33 cellular contexts compared by ENCODE assay signal in the genomic region with DNA sequence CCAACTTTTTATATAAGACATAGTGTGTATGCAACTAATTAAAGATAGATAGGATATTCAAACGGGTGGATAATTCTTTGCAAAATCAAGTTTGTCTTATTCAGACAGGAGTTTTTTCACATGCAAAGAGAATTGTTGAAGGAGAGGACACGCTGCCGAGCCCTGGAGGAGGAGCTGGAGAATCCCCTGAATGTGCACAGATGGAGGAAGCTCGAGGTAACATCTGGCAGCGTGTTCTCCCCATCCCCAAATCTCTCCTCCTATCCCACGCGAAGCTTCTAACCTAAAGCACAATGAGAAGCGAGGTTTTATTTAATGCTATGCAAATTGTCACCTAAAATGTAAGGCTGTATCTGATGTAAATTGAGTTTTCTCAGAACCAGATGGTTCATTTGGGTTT. TPM values are rescaled to one million over a fixed set of nuclear protein-coding genes. Genes with fewer than 3 reads are reported as not detected.
"Had no signal": no experiment of that assay in that cellular context is flagged by ENCODE, and none has a peak within 500 bp of the region (broad histone marks: within the 10 kb centered on the region; RNA-seq: fewer than 3 reads in every experiment).

No MANE protein-coding gene starts in this region.

- H3K9me3 Mint-ChIP-seq: activated B cell treated with CpG ODN at 0.5 μM for 24 hours; activated CD4-positive, alpha-beta memory T cell treated with anti-CD3 and anti-CD28 coated beads, Interleukin-2, amount 10 ng/mL, durations not matched to agents 7 days and 5 days; activated CD4-positive, alpha-beta T cell treated with anti-CD3 and anti-CD28 coated beads, Interleukin-2, amount 10 ng/mL, durations not matched to agents 24 days and 14 days; activated naive CD4-positive, alpha-beta T cell treated with anti-CD3 and anti-CD28 coated beads, Interleukin-2, amount 10 ng/mL, durations not matched to agents 7 days and 5 days; activated naive CD4-positive, alpha-beta T cell treated with anti-CD3 and anti-CD28 coated beads, Interleukin-2, amount 50 U/mL, for 24 hours; activated naive CD8-positive, alpha-beta T cell treated with anti-CD3 and anti-CD28 coated beads, Interleukin-2, amount 10 ng/mL, durations not matched to agents 7 days and 5 days; activated naive CD8-positive, alpha-beta T cell treated with anti-CD3 and anti-CD28 coated beads, Interleukin-2, amount 50 U/mL, for 24 hours; activated T-cell treated with anti-CD3 and anti-CD28 coated beads, Interleukin-2, amount 50 U/mL, for 24 hours; activated T-helper 2 cell treated with anti-CD3 and anti-CD28 coated beads, Interferon-gamma antibody, Interleukin-2, Interleukin-4, amounts not matched to agents 10 μg/mL and 5 μg/mL and 100 μg/mL, durations not matched to agents 14 hours and 24 hours and 36 hours; brain; central memory CD8-positive, alpha-beta T cell; T-cell; T-helper 2 cell treated with Interferon-gamma antibody and Interleukin-4, amounts not matched to agents 5 μg/mL and 100 μg/mL, for 36 hours had no signal

- H3K36me3 ChIP-seq: ascending aorta, cardiac muscle cell had no signal

- H3K4me3 ChIP-seq: ascending aorta, cardiac muscle cell had no signal

- DNase-seq: activated B cell treated with CpG ODN at 0.5 μM for 24 hours; activated CD4-positive, alpha-beta memory T cell treated with anti-CD3 and anti-CD28 coated beads, Interleukin-2, amount 10 ng/mL, durations not matched to agents 7 days and 5 days; activated CD4-positive, alpha-beta T cell treated with anti-CD3 and anti-CD28 coated beads for 4 hours; activated CD4-positive, alpha-beta T cell treated with anti-CD3 and anti-CD28 coated beads, Interleukin-2, amount 10 ng/mL, durations not matched to agents 24 days and 14 days; activated CD4-positive, alpha-beta T cell treated with anti-CD3 and anti-CD28 coated beads, Interleukin-2, amount 50 U/mL, for 1 hour; activated CD4-positive, alpha-beta T cell treated with anti-CD3 and anti-CD28 coated beads, Interleukin-2, amount 50 U/mL, for 48 hours; activated CD4-positive, CD25-positive, alpha-beta regulatory T cell treated with anti-CD3 and anti-CD28 coated beads, Interleukin-2, amount 50 U/mL, for 72 hours; activated CD8-positive, alpha-beta memory T cell treated with anti-CD3 and anti-CD28 coated beads for 24 hours; activated CD8-positive, alpha-beta memory T cell treated with anti-CD3 and anti-CD28 coated beads, Interleukin-2, amount 10 ng/mL, durations not matched to agents 7 days and 5 days; activated CD8-positive, alpha-beta memory T cell treated with anti-CD3 and anti-CD28 coated beads, Interleukin-2, amount 50 U/mL, for 48 hours; activated CD8-positive, alpha-beta T cell treated with anti-CD3 and anti-CD28 coated beads, Interleukin-2, amount 10 ng/mL, durations not matched to agents 7 days and 5 days; activated effector memory CD4-positive, alpha-beta T cell treated with anti-CD3 and anti-CD28 coated beads, Interleukin-2, amount 50 U/mL, for 16 hours; activated gamma-delta T cell treated with Interleukin-2 at 50 U/mL for 16 hours; activated naive CD4-positive, alpha-beta T cell; activated naive CD4-positive, alpha-beta T cell treated with anti-CD3 and anti-CD28 coated beads, Interleukin-2, amount 10 ng/mL, durations not matched to agents 7 days and 5 days; activated naive CD8-positive, alpha-beta T cell treated with anti-CD3 and anti-CD28 coated beads, Interleukin-2, amount 10 ng/mL, durations not matched to agents 7 days and 5 days; activated naive CD8-positive, alpha-beta T cell treated with anti-CD3 and anti-CD28 coated beads, Interleukin-2, amount 50 U/mL, for 24 hours; activated T-cell treated with anti-CD3 and anti-CD28 coated beads, Interleukin-2, amount 50 U/mL, for 24 hours; activated T-cell treated with anti-CD3 and anti-CD28 coated beads, Interleukin-2, amount 50 U/mL, for 48 hours; amygdala; caudate nucleus; T-cell; T-helper 2 cell; T-helper 9 cell had no signal

- H3K9me3 ChIP-seq: ascending aorta had no signal

- ATAC-seq: activated CD8-positive, alpha-beta memory T cell treated with anti-CD3 and anti-CD28 coated beads, Interleukin-2, amount 10 ng/mL, durations not matched to agents 7 days and 5 days; activated CD8-positive, alpha-beta T cell treated with anti-CD3 and anti-CD28 coated beads, Interleukin-2, amount 10 ng/mL, durations not matched to agents 7 days and 5 days; activated naive CD8-positive, alpha-beta T cell treated with anti-CD3 and anti-CD28 coated beads, Interleukin-2, amount 50 U/mL, for 24 hours; T-cell had no signal

- H3K4me1 ChIP-seq: ascending aorta had no signal

- H3K27ac Mint-ChIP-seq: activated B cell treated with CpG ODN at 0.5 μM for 24 hours; activated CD4-positive, alpha-beta memory T cell treated with anti-CD3 and anti-CD28 coated beads, Interleukin-2, amount 10 ng/mL, durations not matched to agents 7 days and 5 days; activated CD4-positive, alpha-beta T cell treated with anti-CD3 and anti-CD28 coated beads, Interleukin-2, amount 10 ng/mL, durations not matched to agents 24 days and 14 days; activated CD8-positive, alpha-beta memory T cell treated with anti-CD3 and anti-CD28 coated beads, Interleukin-2, amount 10 ng/mL, durations not matched to agents 7 days and 5 days; activated CD8-positive, alpha-beta T cell treated with anti-CD3 and anti-CD28 coated beads, Interleukin-2, amount 10 ng/mL, durations not matched to agents 7 days and 5 days; activated naive CD4-positive, alpha-beta T cell treated with anti-CD3 and anti-CD28 coated beads, Interleukin-2, amount 10 ng/mL, durations not matched to agents 7 days and 5 days; activated naive CD4-positive, alpha-beta T cell treated with anti-CD3 and anti-CD28 coated beads, Interleukin-2, amount 50 U/mL, for 24 hours; activated naive CD8-positive, alpha-beta T cell; activated naive CD8-positive, alpha-beta T cell treated with anti-CD3 and anti-CD28 coated beads, Interleukin-2, amount 10 ng/mL, durations not matched to agents 7 days and 5 days; activated naive CD8-positive, alpha-beta T cell treated with anti-CD3 and anti-CD28 coated beads, Interleukin-2, amount 50 U/mL, for 24 hours; activated T-cell treated with anti-CD3 and anti-CD28 coated beads, Interleukin-2, amount 50 U/mL, for 24 hours; activated T-helper 2 cell treated with anti-CD3 and anti-CD28 coated beads, Interferon-gamma antibody, Interleukin-2, Interleukin-4, amounts not matched to agents 10 μg/mL and 5 μg/mL and 100 μg/mL, durations not matched to agents 14 hours and 24 hours and 36 hours; brain; T-cell; T-helper 2 cell treated with Interferon-gamma antibody and Interleukin-4, amounts not matched to agents 5 μg/mL and 100 μg/mL, for 36 hours had no signal

- H3K27ac ChIP-seq: ascending aorta, cardiac muscle cell, VCaP had no signal

- H3K4me1 Mint-ChIP-seq: activated B cell treated with CpG ODN at 0.5 μM for 24 hours; activated CD4-positive, alpha-beta memory T cell treated with anti-CD3 and anti-CD28 coated beads, Interleukin-2, amount 10 ng/mL, durations not matched to agents 7 days and 5 days; activated CD4-positive, alpha-beta T cell treated with anti-CD3 and anti-CD28 coated beads, Interleukin-2, amount 10 ng/mL, durations not matched to agents 24 days and 14 days; activated naive CD4-positive, alpha-beta T cell treated with anti-CD3 and anti-CD28 coated beads, Interleukin-2, amount 10 ng/mL, durations not matched to agents 7 days and 5 days; activated naive CD4-positive, alpha-beta T cell treated with anti-CD3 and anti-CD28 coated beads, Interleukin-2, amount 50 U/mL, for 24 hours; activated naive CD8-positive, alpha-beta T cell treated with anti-CD3 and anti-CD28 coated beads, Interleukin-2, amount 50 U/mL, for 24 hours; central memory CD8-positive, alpha-beta T cell had no signal

- H3K4me3 Mint-ChIP-seq: activated B cell treated with CpG ODN at 0.5 μM for 24 hours; activated CD4-positive, alpha-beta memory T cell treated with anti-CD3 and anti-CD28 coated beads, Interleukin-2, amount 10 ng/mL, durations not matched to agents 7 days and 5 days; activated CD4-positive, alpha-beta T cell treated with anti-CD3 and anti-CD28 coated beads, Interleukin-2, amount 10 ng/mL, durations not matched to agents 24 days and 14 days; activated CD8-positive, alpha-beta memory T cell treated with anti-CD3 and anti-CD28 coated beads, Interleukin-2, amount 10 ng/mL, durations not matched to agents 7 days and 5 days; activated CD8-positive, alpha-beta T cell treated with anti-CD3 and anti-CD28 coated beads, Interleukin-2, amount 10 ng/mL, durations not matched to agents 7 days and 5 days; activated naive CD4-positive, alpha-beta T cell treated with anti-CD3 and anti-CD28 coated beads, Interleukin-2, amount 10 ng/mL, durations not matched to agents 7 days and 5 days; activated naive CD4-positive, alpha-beta T cell treated with anti-CD3 and anti-CD28 coated beads, Interleukin-2, amount 50 U/mL, for 24 hours; activated naive CD8-positive, alpha-beta T cell; activated naive CD8-positive, alpha-beta T cell treated with anti-CD3 and anti-CD28 coated beads, Interleukin-2, amount 10 ng/mL, durations not matched to agents 7 days and 5 days; activated naive CD8-positive, alpha-beta T cell treated with anti-CD3 and anti-CD28 coated beads, Interleukin-2, amount 50 U/mL, for 24 hours; activated T-cell treated with anti-CD3 and anti-CD28 coated beads, Interleukin-2, amount 50 U/mL, for 24 hours; brain; central memory CD8-positive, alpha-beta T cell; T-cell; T-helper 2 cell treated with Interferon-gamma antibody and Interleukin-4, amounts not matched to agents 5 μg/mL and 100 μg/mL, for 36 hours had no signal

- H3K36me3 Mint-ChIP-seq: activated CD8-positive, alpha-beta memory T cell treated with anti-CD3 and anti-CD28 coated beads, Interleukin-2, amount 10 ng/mL, durations not matched to agents 7 days and 5 days; activated naive CD4-positive, alpha-beta T cell treated with anti-CD3 and anti-CD28 coated beads, Interleukin-2, amount 10 ng/mL, durations not matched to agents 7 days and 5 days; activated naive CD4-positive, alpha-beta T cell treated with anti-CD3 and anti-CD28 coated beads, Interleukin-2, amount 50 U/mL, for 24 hours; activated naive CD8-positive, alpha-beta T cell; activated naive CD8-positive, alpha-beta T cell treated with anti-CD3 and anti-CD28 coated beads, Interleukin-2, amount 10 ng/mL, durations not matched to agents 7 days and 5 days; brain; T-cell had no signal

- H3K27me3 ChIP-seq: ascending aorta, cardiac muscle cell had no signal

RNA-seq across cellular contexts. Expression of gene CFAP58, which starts 50.0 kb away (rescaled TPM):
- total RNA-seq: activated B cell treated with CpG ODN at 0.5 μM for 24 hours, ascending aorta, T-cell had no signal
